Comparison of ENCODE assay signal across 7 cellular contexts in the genomic region with DNA sequence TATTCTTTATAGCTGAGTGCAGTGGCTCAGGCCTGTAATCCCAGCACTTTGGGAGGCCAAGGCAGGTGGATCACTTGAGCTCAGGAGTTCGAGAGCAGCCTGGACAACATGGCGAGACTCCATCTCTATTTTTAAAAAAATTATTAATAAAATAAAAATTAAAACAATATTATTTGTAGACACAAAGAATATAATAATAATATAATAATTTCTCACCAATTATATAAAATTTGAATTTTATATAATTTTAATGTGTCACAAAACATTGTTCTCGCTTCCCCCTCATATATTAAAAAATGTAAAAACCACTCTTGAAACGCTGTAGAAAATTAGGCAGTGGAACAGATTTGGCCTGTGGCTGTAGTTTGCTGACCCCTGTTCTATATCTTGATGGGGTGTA.
"Had no signal": no experiment of that assay in that cellular context is flagged by ENCODE, and none has a peak within 500 bp of the region (broad histone marks: within the 10 kb centered on the region; RNA-seq: fewer than 3 reads in every experiment).

No MANE protein-coding gene starts in this region.

- H3K4me3 ChIP-seq: K562 had no signal

- H3K27ac ChIP-seq: HL-60 had no signal

- H3K4me3 Mint-ChIP-seq: IgD-negative memory B cell had no signal

- DNase-seq: IMR-90, KBM-7, KG1 had no signal

- H3K27ac Mint-ChIP-seq: IgD-negative memory B cell had no signal

- ATAC-seq: HepG2, K562 had no signal
